In the genomic region with DNA sequence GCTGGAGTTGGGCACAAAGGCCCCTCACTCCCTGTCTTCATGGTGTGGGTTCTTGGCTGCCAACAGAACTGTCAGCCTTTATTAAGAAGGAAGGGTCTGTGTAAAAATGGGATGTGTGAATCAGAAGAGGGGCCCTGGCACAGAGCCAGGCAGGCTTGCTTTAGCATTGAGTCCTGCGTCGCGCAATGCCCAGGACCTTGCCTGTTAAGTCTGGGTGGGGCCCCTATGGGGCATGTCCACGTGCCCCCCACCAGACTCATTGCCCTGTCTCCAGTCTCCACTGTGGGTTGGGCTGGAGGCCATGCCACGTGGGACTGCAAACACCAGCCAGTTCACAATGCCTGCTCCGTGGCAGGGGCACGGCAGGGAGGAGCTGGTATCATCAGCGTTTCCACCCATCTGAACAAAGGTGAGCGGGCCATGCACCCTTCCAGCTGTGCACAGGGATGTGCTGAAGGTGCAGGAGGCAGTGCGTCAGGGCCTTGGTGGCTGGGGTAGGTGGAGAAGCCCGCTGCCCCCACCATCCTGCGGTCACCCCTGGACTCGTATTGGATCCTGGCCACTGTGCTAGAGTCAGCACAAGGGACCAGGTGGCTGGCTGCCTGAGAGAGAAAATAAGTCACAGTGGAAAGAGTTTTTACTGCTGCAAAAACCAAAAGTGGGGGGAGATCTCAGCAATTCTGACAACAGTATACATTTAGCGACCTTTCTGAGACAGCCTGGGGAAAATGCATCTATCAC, we compare ENCODE assay signal across 12 cellular contexts.
"Had no signal": no experiment of that assay in that cellular context is flagged by ENCODE, and none has a peak within 500 bp of the region (broad histone marks: within the 10 kb centered on the region; RNA-seq: fewer than 3 reads in every experiment).

No MANE protein-coding gene starts in this region.

- DNase-seq: activated B cell treated with CpG ODN at 0.5 μM for 24 hours; activated CD4-positive, alpha-beta T cell treated with anti-CD3 and anti-CD28 coated beads for 48 hours; activated CD8-positive, alpha-beta memory T cell treated with anti-CD3 and anti-CD28 coated beads for 24 hours; heart right ventricle; mesendoderm; occipital lobe; thyroid gland had no signal

- H3K27me3 ChIP-seq: ascending aorta, thyroid gland had no signal

- H3K4me3 ChIP-seq: ascending aorta, gastroesophageal sphincter, heart right ventricle, prostate gland, thyroid gland had no signal

- H3K9me3 ChIP-seq: ascending aorta, gastroesophageal sphincter, heart right ventricle, prostate gland, thyroid gland had no signal

- H3K4me1 ChIP-seq: prostate gland had no signal

- ATAC-seq: gastroesophageal sphincter; heart right ventricle; natural killer cell treated with Interleukin-12 subunit alpha and Interleukin-12 subunit beta and Interleukin-15 and Interleukin-18, amount 100 ng/mL, for 72 hours; right cardiac atrium had no signal

- H3K27ac ChIP-seq: ascending aorta, heart right ventricle, prostate gland, thyroid gland had no signal
